8 cellular contexts compared by ENCODE assay signal in genomic region chr19:46788101-46788967, GRCh38. TPM values are rescaled to one million over a fixed set of nuclear protein-coding genes. Genes with fewer than 3 reads are reported as not detected.
DNase-seq lines count a peak whose midpoint lies in the region; ATAC-seq and TF ChIP-seq lines count a peak whose summit lies in the region.

Gene SLC1A5 (minus strand): TSS chr19:46788594. CDS start chr19:46787965, 629 bp downstream.

- no peaks in the 10 kb centered on the region for H3K9me3 Mint-ChIP-seq in endodermal cell

- peak within 1 kb of the TSS; percentile 96 for H3K27ac ChIP-seq in HUES6 (ENCODE audit: low read depth, low read length)
- peak within 1 kb of the TSS; percentile 42 for H3K27ac ChIP-seq in endodermal cell (ENCODE audit: low read depth, low read length)

- peak within 1 kb of the TSS; percentile 98 for H3K4me3 ChIP-seq in HUES6 (ENCODE audit: low read depth, low read length)
- peak within 1 kb of the TSS; percentile 90 for H3K4me3 ChIP-seq in NT2/D1 (ENCODE audit: insufficient read length, low read depth)
- H3K4me3 ChIP-seq in endodermal cell (ENCODE audit: low read length), result peak within 1 kb of the TSS; percentile 93

- H3K4me3 Mint-ChIP-seq in endodermal cell, result peak within 1 kb of the TSS; percentile 85

- 1 to 3% methylated on average over 8 to 51 of the region's 52 CpGs for WGBS in endodermal cell (ENCODE audit: insufficient coverage in 1 of 2, insufficient read length in 1 of 2), 2 experiments

- H3K4me1 ChIP-seq in HUES6 (ENCODE audit: control insufficient read depth, insufficient read depth, low read length), result peaks cover 29% of the 10 kb centered on the region
- H3K4me1 ChIP-seq in NT2/D1 (ENCODE audit: insufficient read depth, insufficient read length), result peaks cover 14% of the 10 kb centered on the region
- H3K4me1 ChIP-seq in endodermal cell (ENCODE audit: control insufficient read depth, insufficient read depth, low read length), result peaks cover 2% of the 10 kb centered on the region

- H3K27me3 Mint-ChIP-seq in endodermal cell (ENCODE audit: insufficient read depth), result peaks cover 46% of the 10 kb centered on the region

- H3K4me1 Mint-ChIP-seq in endodermal cell, result peaks cover 23% of the 10 kb centered on the region

- H3K36me3 Mint-ChIP-seq in endodermal cell (ENCODE audit: low read depth), result peaks cover 18% of the 10 kb centered on the region

- peak; percentile 36 for ATAC-seq in GM21367 (IDR thresholded peaks at IDR 0.05; ENCODE audit: unreplicated experiment)

- peak; percentile 97 for DNase-seq in COLO668 (lab: John Stamatoyannopoulos, UW; ENCODE audit: unreplicated experiment)
- peak; percentile 93 for DNase-seq in NT2/D1 (ENCODE audit: low read depth, low spot score)
- DNase-seq in activated CD8-positive, alpha-beta memory T cell treated with anti-CD3 and anti-CD28 coated beads for 4 hours (ENCODE audit: low read depth in 2 of 2), result peak; percentile 98 to 99
- peak; percentile 100 for DNase-seq in endodermal cell
- DNase-seq in mesenteric fat pad (ENCODE audit: low spot score), result peak; percentile 99
- peak; percentile 94 for DNase-seq in stimulated activated CD8-positive, alpha-beta memory T cell treated with anti-CD3 and anti-CD28 coated beads, Interleukin-15, amount 100 ng/mL, for 1 hour (ENCODE audit: low read depth)

- H3K27ac Mint-ChIP-seq in endodermal cell, result peak within 1 kb of the TSS; percentile 91

- H3K27me3 ChIP-seq in HUES6 (ENCODE audit: control insufficient read depth, insufficient read depth, low read length) (no peaks in the 10 kb centered on the region), NT2/D1 (ENCODE audit: insufficient read depth, insufficient read length) (no peaks in the 10 kb centered on the region), endodermal cell (ENCODE audit: control insufficient read depth, insufficient read depth, low read length, poor library complexity, severe bottlenecking) (peaks cover 18% of the 10 kb centered on the region)

- H3K36me3 ChIP-seq in HUES6 (ENCODE audit: control insufficient read depth, insufficient read depth, low read length) (peaks cover 27% of the 10 kb centered on the region), NT2/D1 (ENCODE audit: insufficient read depth, insufficient read length, low read length) (peaks cover 27% of the 10 kb centered on the region), endodermal cell (ENCODE audit: control insufficient read depth, insufficient read depth, low read length) (no peaks in the 10 kb centered on the region)

- no peak for TF ChIP-seq CTCF in endodermal cell (conservative IDR thresholded peaks at IDR 0.05)

- H3K9ac ChIP-seq in HUES6 (ENCODE audit: low read length), result peak within 1 kb of the TSS; percentile 99
- peak within 1 kb of the TSS; percentile 97 for H3K9ac ChIP-seq in NT2/D1 (ENCODE audit: insufficient read length, low read depth)
- peak within 1 kb of the TSS; percentile 77 for H3K9ac ChIP-seq in endodermal cell (ENCODE audit: extremely low read depth, low read length, poor library complexity, severe bottlenecking)

- H3K9me3 ChIP-seq in HUES6 (ENCODE audit: control insufficient read depth, insufficient read depth, low read depth, low read length), result no peaks in the 10 kb centered on the region
- no peaks in the 10 kb centered on the region for H3K9me3 ChIP-seq in NT2/D1 (ENCODE audit: insufficient read depth, low read length)
- H3K9me3 ChIP-seq in endodermal cell (ENCODE audit: control insufficient read depth, low read length), result no peaks in the 10 kb centered on the region

RNA-seq across cellular contexts. Expression of gene SLC1A5, which starts in this region (rescaled TPM):
- total RNA-seq in endodermal cell (10 to 100 TPM; 77.6 to 78.1 TPM), mesenteric fat pad (168 TPM)
- polyA plus RNA-seq in endodermal cell (2013, experiment 1 of 2), result 81.2 TPM
- 60.6 TPM for polyA plus RNA-seq in endodermal cell (2013, experiment 2 of 2)

Comparison
In these comparisons a context has a peak if more than half of its experiments do, and no peak if none do; other contexts are left out.
1. Peak in every context shown above with its lines: DNase-seq, ATAC-seq, H3K4me3 ChIP-seq and H3K27ac ChIP-seq.